Comparison of ENCODE assay signal across 1 cellular context in genomic region chr1:36486436-36487335, GRCh38.
TF ChIP-seq lines count a peak whose summit lies in the region.

No MANE protein-coding gene starts in this region.

TF ChIP-seq in H1, 55 proteins besides CTCF, POLR2A, EP300 and RAD21:
- no peak for TF ChIP-seq RFX5 (IDR thresholded peaks at IDR 0.05; ENCODE audit: borderline replicate concordance, low read depth, low read length)
- TF ChIP-seq KDM1A (IDR thresholded peaks at IDR 0.05; ENCODE audit: borderline replicate concordance, low read length): peak; percentile 82; the same call in 1 of the 2 replicates
- no peak for TF ChIP-seq SRF (IDR thresholded peaks at IDR 0.05; ENCODE audit: low read depth, low read length)
